Comparison of ENCODE assay signal across 9 cellular contexts in genomic region chr16:2236362-2237075, GRCh38. TPM values are rescaled to one million over a fixed set of nuclear protein-coding genes. Genes with fewer than 3 reads are reported as not detected.
DNase-seq lines count a peak whose midpoint lies in the region; ATAC-seq and TF ChIP-seq lines count a peak whose summit lies in the region.
"Had no signal": no experiment of that assay in that cellular context is flagged by ENCODE, and none has a peak within 500 bp of the region (broad histone marks: within the 10 kb centered on the region; RNA-seq: fewer than 3 reads in every experiment).

Gene DNASE1L2 (plus strand): TSS chr16:2236444. CDS start chr16:2236817, 373 bp downstream.

- H3K56ac ChIP-seq in IMR-90 (ENCODE audit: extremely low read depth, insufficient read depth, low read length): no peak within 1 kb of the TSS

- H3K27ac ChIP-seq in IMR-90 (ENCODE audit: insufficient read depth, low read length) (no peak within 1 kb of the TSS), lower lobe of right lung (no peak within 1 kb of the TSS)

- BruUV-seq in IMR-90 (replicated peaks; lab: Mats Ljungman, UMichigan): no TSS peak

- TF ChIP-seq POLR2A in IMR-90 (IDR thresholded peaks at IDR 0.05; ENCODE audit: low read depth, low read length): no peak

- no peaks in the 10 kb centered on the region for H3K79me1 ChIP-seq in IMR-90 (ENCODE audit: low read depth in 1 of 2, low read length in 2 of 2)

- no peaks in the 10 kb centered on the region for H3K9me1 ChIP-seq in IMR-90 (ENCODE audit: insufficient read depth, low read length)

- H3K4me1 Mint-ChIP-seq in endothelial cell (ENCODE audit: unreplicated experiment): no peaks in the 10 kb centered on the region

- H3K9me3 Mint-ChIP-seq in endothelial cell (ENCODE audit: unreplicated experiment): no peaks in the 10 kb centered on the region
- H3K9me3 Mint-ChIP-seq: activated naive CD4-positive, alpha-beta T cell treated with anti-CD3 and anti-CD28 coated beads, Interleukin-2, amount 50 U/mL, for 72 hours had no signal

- H2BK20ac ChIP-seq in IMR-90 (ENCODE audit: low read depth, low read length): no peak within 1 kb of the TSS

- H3K9ac ChIP-seq in IMR-90 (ENCODE audit: low read depth, low read length): no peak within 1 kb of the TSS

- dilution Hi-C loops in IMR-90 (cut with HindIII; ENCODE audit: low sequenced_read_pairs, unreplicated experiment): no loop called here

- H3K4me3 ChIP-seq in IMR-90 (ENCODE audit: insufficient read depth, low read depth, low read length): peak within 1 kb of the TSS; percentile 6
- H3K4me3 ChIP-seq in lower lobe of right lung: peak within 1 kb of the TSS; percentile 7

- H4K20me1 ChIP-seq in IMR-90 (ENCODE audit: insufficient read depth, low read length): peaks cover 14% of the 10 kb centered on the region

- H3K4me2 ChIP-seq in IMR-90 (ENCODE audit: low read depth, low read length): peak within 1 kb of the TSS; percentile 68

- intact Hi-C loops in IMR-90 (cut with micrococcal nuclease) (no loop called here), lower lobe of right lung (cut with DNase I) (no loop called here), posterior cingulate gyrus (cut with DNase I) (no loop called here)

- POLR2A ChIA-PET in IMR-90 (lab: Charles Lee; ENCODE audit: unreplicated experiment): no interaction called here

- H3K36me3 ChIP-seq in IMR-90 (ENCODE audit: control insufficient read depth, insufficient read depth, low read length): peaks cover 41% of the 10 kb centered on the region
- H3K36me3 ChIP-seq in lower lobe of right lung: peaks cover 49% of the 10 kb centered on the region

- H3K27me3 Mint-ChIP-seq in endothelial cell (ENCODE audit: unreplicated experiment): peaks cover 9% of the 10 kb centered on the region

- no peaks in the 10 kb centered on the region for H3K9me3 ChIP-seq in IMR-90 (ENCODE audit: control insufficient read depth, insufficient read depth, low read length)
- no peaks in the 10 kb centered on the region for H3K9me3 ChIP-seq in lower lobe of right lung

- H2AK5ac ChIP-seq in IMR-90 (ENCODE audit: low read depth, low read length): no peak within 1 kb of the TSS

- TF ChIP-seq CTCF in IMR-90 (conservative IDR thresholded peaks at IDR 0.05; ENCODE audit: low read depth, low read length) (no peak), endothelial cell (IDR thresholded peaks at IDR 0.05; ENCODE audit: unreplicated experiment) (no peak), lower lobe of right lung (IDR thresholded peaks at IDR 0.05) (no peak)

- no peak within 1 kb of the TSS for H3K23ac ChIP-seq in IMR-90 (ENCODE audit: low read depth, low read length)

- H2BK120ac ChIP-seq in IMR-90 (ENCODE audit: low read depth, low read length): no peak within 1 kb of the TSS

- H2BK15ac ChIP-seq in IMR-90 (ENCODE audit: low read depth, low read length): no peak within 1 kb of the TSS

- H3K18ac ChIP-seq in IMR-90 (ENCODE audit: low read depth, low read length): no peak within 1 kb of the TSS

- H3K4ac ChIP-seq in IMR-90 (ENCODE audit: low read depth, low read length): no peak within 1 kb of the TSS

- WGBS in IMR-90 (ENCODE audit: extremely low coverage in 2 of 2, insufficient read length in 1 of 2), 2 experiments: 8% methylated on average over 45 of the region's 61 CpGs; no CpG with 5 or more reads in 1 of the 2 experiments

- CTCF ChIA-PET in IMR-90 (lab: Yijun Ruan, JAX): interaction anchor here (0.6 to 1.2 kb wide), 2 partner anchors 11 to 85 kb away, joined by 3 to 4 read pairs; no protein-coding TSS in a partner anchor

- TF ChIP-seq RAD21 in IMR-90 (IDR thresholded peaks at IDR 0.05; ENCODE audit: low read length): no peak

- in situ Hi-C loops in IMR-90 (cut with MboI; ENCODE audit: low sequenced_read_pairs): no loop called here

- H2AK9ac ChIP-seq in IMR-90 (replicated peaks; ENCODE audit: low read depth, low read length, poor library complexity): peak within 1 kb of the TSS; percentile 65

- no peak within 1 kb of the TSS for H4K8ac ChIP-seq in IMR-90 (ENCODE audit: low read depth in 2 of 2, low read length in 2 of 2)

- ATAC-seq in IMR-90 (ENCODE audit: low read depth) (peak; percentile 66), lower lobe of right lung (peak; percentile 8 to 16), HG02571 (IDR thresholded peaks at IDR 0.05; ENCODE audit: unreplicated experiment) (no peak)

- no peak within 1 kb of the TSS for H4K91ac ChIP-seq in IMR-90 (ENCODE audit: insufficient read depth, low read depth, low read length)

- H4K5ac ChIP-seq in IMR-90 (ENCODE audit: low read depth, low read length): no peak within 1 kb of the TSS

- H3K4me3 Mint-ChIP-seq in endothelial cell (ENCODE audit: unreplicated experiment): no peak within 1 kb of the TSS

- H3K27ac Mint-ChIP-seq in endothelial cell (ENCODE audit: unreplicated experiment): no peak within 1 kb of the TSS
- H3K27ac Mint-ChIP-seq: activated naive CD4-positive, alpha-beta T cell treated with anti-CD3 and anti-CD28 coated beads, Interleukin-2, amount 50 U/mL, for 72 hours had no signal

- no peaks in the 10 kb centered on the region for H3K36me3 Mint-ChIP-seq in endothelial cell (ENCODE audit: low read depth, unreplicated experiment)

- peaks cover 9% of the 10 kb centered on the region for H3K27me3 ChIP-seq in IMR-90 (ENCODE audit: control insufficient read depth, insufficient read depth, low read length)
- peaks cover 30% of the 10 kb centered on the region for H3K27me3 ChIP-seq in lower lobe of right lung (ENCODE audit: low read depth)

- H3K4me1 ChIP-seq in IMR-90 (ENCODE audit: control insufficient read depth, insufficient read depth, low read length) (peaks cover 5% of the 10 kb centered on the region; the same call in 1 of the 2 replicates), lower lobe of right lung (peaks cover 25% of the 10 kb centered on the region)

- no peak within 1 kb of the TSS for H2BK5ac ChIP-seq in IMR-90 (ENCODE audit: low read depth, low read length, poor library complexity, severe bottlenecking)

- DNase-seq in AG08396 (ENCODE audit: low spot score) (peak; percentile 75), IMR-90 (no peak), endothelial cell (ENCODE audit: low spot score) (peak; percentile 48), lower lobe of right lung (no peak), NCI-H1105 treated with DMSO at 0.1 percent for 48 hours (lab: John Stamatoyannopoulos, UW) (no peak), posterior cingulate gyrus (no peak)
- DNase-seq in activated CD4-positive, CD25-positive, alpha-beta regulatory T cell (lab: John Stamatoyannopoulos, UW): no peak

- H3K14ac ChIP-seq in IMR-90 (replicated peaks; ENCODE audit: low read depth, low read length): no peak within 1 kb of the TSS

- peak within 1 kb of the TSS; percentile 81 for H2AFZ ChIP-seq in IMR-90 (replicated peaks; ENCODE audit: low read length, poor library complexity)

TF ChIP-seq in IMR-90, 13 proteins besides CTCF, POLR2A, EP300 and RAD21:
- TF ChIP-seq RCOR1 (IDR thresholded peaks at IDR 0.05; ENCODE audit: insufficient replicate concordance, low read length) (no peak), MAZ (IDR thresholded peaks at IDR 0.05; ENCODE audit: borderline replicate concordance, low read depth, low read length) (no peak), USF2 (IDR thresholded peaks at IDR 0.05; ENCODE audit: low read depth, low read length) (no peak), BHLHE40 (IDR thresholded peaks at IDR 0.05; ENCODE audit: low read depth, low read length) (no peak), MAFK (IDR thresholded peaks at IDR 0.05; ENCODE audit: low read depth, low read length) (no peak), MXI1 (IDR thresholded peaks at IDR 0.05; ENCODE audit: borderline replicate concordance, low read depth, low read length) (no peak), CHD1 (IDR thresholded peaks at IDR 0.05; ENCODE audit: low read depth, low read length) (no peak), NFE2L2 (IDR thresholded peaks at IDR 0.05; ENCODE audit: low read depth, low read length) (no peak)

RNA-seq across cellular contexts. Expression of gene DNASE1L2, which starts in this region (rescaled TPM):
- 0.18 and 0.28 TPM in 2 replicates for total RNA-seq in IMR-90 (2012; rRNA removed)
- polyA plus RNA-seq in IMR-90 (2012; rRNA removed): 0.75 and 1.5 TPM in 2 replicates
- polyA plus RNA-seq in IMR-90 (2012; cell fraction: cytosol; rRNA removed): 0.51 and 0.56 TPM in 2 replicates
- polyA plus RNA-seq in IMR-90 (2012; cell fraction: nucleus; rRNA removed; ENCODE audit: low replicate concordance): 2.6 and 7.5 TPM in 2 replicates
- 1.0 TPM for total RNA-seq in endothelial cell (ENCODE audit: unreplicated experiment)
- total RNA-seq in lower lobe of right lung: 2.0 TPM

Comparison
In these comparisons a context has a peak if more than half of its experiments do, and no peak if none do; other contexts are left out.
1. DNase-seq: peak in AG08396 (single experiment) and endothelial cell (single experiment); none in IMR-90 (single experiment), lower lobe of right lung (single experiment), NCI-H1105 treated with DMSO at 0.1 percent for 48 hours (single experiment), activated CD4-positive, CD25-positive, alpha-beta regulatory T cell (0 of 4) and posterior cingulate gyrus (0 of 10).